In the genomic region with DNA sequence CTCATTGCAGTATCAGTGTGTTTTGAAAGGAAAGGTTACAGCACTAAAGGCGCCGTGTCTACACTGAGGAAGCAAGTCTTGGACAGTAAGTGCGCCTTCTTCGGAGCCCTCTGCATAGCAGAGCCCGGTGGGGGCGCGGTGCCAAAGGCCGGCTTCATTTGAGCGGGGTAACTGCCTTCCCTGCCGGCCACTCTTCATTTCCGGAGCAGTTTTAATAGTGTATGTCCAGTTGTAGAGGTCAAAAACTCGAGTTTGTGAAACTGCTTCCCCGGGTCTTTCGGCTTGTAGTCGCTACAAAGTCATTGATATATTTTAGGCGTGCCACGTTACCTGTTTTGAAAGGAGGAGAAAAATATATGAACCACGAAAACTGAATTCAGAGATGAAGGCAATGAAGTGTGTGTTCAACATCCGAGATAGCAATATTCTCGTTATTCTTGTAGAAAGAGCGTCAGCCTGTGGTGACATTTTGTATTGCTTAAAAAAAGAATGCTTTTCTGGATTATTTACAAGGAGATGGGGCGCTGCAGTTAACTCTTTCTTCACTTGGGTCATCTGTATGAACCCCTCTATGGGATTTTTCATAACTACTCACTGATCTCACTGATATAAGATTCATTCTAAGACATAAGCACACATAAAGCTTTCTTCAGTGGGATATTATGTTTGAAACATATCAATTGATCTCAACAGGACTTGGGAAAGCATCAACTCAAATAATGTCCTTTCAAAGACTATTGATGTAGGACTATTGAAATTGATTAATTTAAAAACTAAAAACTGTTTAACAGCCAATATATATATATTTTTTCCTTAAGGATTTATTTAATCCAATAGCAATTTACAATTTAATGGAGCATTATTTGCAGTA, we compare ENCODE assay signal across 8 cellular contexts. TPM values are rescaled to one million over a fixed set of nuclear protein-coding genes. Genes with fewer than 3 reads are reported as not detected.
DNase-seq lines count a peak whose midpoint lies in the region; ATAC-seq, FAIRE-seq and TF ChIP-seq lines count a peak whose summit lies in the region.

No MANE protein-coding gene starts in this region.

- peaks cover 7% of the 10 kb centered on the region for H3K36me3 Mint-ChIP-seq in activated CD4-positive, alpha-beta memory T cell treated with anti-CD3 and anti-CD28 coated beads, Interleukin-2, amount 10 ng/mL, durations not matched to agents 7 days and 5 days (ENCODE audit: low read depth)

- dilution Hi-C loops in endothelial cell of umbilical vein (cut with MboI; ENCODE audit: extremely low pct_ligation_motif_present, low sequenced_read_pairs), result no loop called here

- CTCF ChIA-PET in activated CD4-positive, alpha-beta memory T cell treated with anti-CD3 and anti-CD28 coated beads, Interleukin-2, amount 10 ng/mL, durations not matched to agents 7 days and 5 days (lab: Charles Lee), result interaction anchor here (0.6 to 2.6 kb wide), 3 partner anchors 327 to 773 kb away, joined by 3 to 6 read pairs (median 3); no protein-coding TSS in a partner anchor
- CTCF ChIA-PET in endothelial cell of umbilical vein (lab: Charles Lee), result interaction anchor here (0.9 to 5.2 kb wide), 18 partner anchors 10 to 1748 kb away, joined by 3 to 84 read pairs (median 6); no protein-coding TSS in a partner anchor

- peak overlapping the region; percentile 64 to 87 (median 74) for H3K4me3 ChIP-seq in BLaER1 treated with 17β-estradiol and CSF1 and Interleukin-3, amounts not matched to agents 10 nM and 100 nM
- H3K4me3 ChIP-seq in endothelial cell of umbilical vein (replicated peaks in 1 of 3; ENCODE audit: insufficient read depth in 1 of 3, low read depth in 1 of 3, low read length in 3 of 3), result peak overlapping the region; percentile 49 to 83 (median 80)
- H3K4me3 ChIP-seq in stomach smooth muscle (ENCODE audit: low read length in 2 of 2), result peak overlapping the region; percentile 87 to 94

- BruUV-seq in endothelial cell of umbilical vein (replicated peaks; lab: Mats Ljungman, UMichigan), result no TSS peak

- peak; percentile 53 to 63 for TF ChIP-seq CTCF in endothelial cell of umbilical vein (IDR thresholded peaks at IDR 0.05; ENCODE audit: extremely low read depth in 1 of 2, insufficient read depth in 1 of 2, low read depth in 1 of 2, low read length in 2 of 2)

- peaks cover 0 to 49% (median 0%) of the 10 kb centered on the region in 11 experiments; a peak in 6 of 22 replicates for H4K20me1 ChIP-seq in BLaER1 treated with 17β-estradiol and CSF1 and Interleukin-3, amounts not matched to agents 10 nM and 100 nM
- no peaks in the 10 kb centered on the region for H4K20me1 ChIP-seq in endothelial cell of umbilical vein (replicated peaks; ENCODE audit: control insufficient read depth, extremely low read depth, insufficient read depth, low read length)

- H3K27ac ChIP-seq in BLaER1 treated with 17β-estradiol and CSF1 and Interleukin-3, amounts not matched to agents 10 nM and 100 nM, result peak overlapping the region; percentile 73 to 92 (median 81)
- H3K27ac ChIP-seq in endothelial cell of umbilical vein (ENCODE audit: insufficient read depth, low read depth, low read length), result peak overlapping the region; percentile 80
- peak overlapping the region; percentile 65 for H3K27ac ChIP-seq in stomach smooth muscle (ENCODE audit: low read length)

- H3K9me3 ChIP-seq in BLaER1 treated with 17β-estradiol and CSF1 and Interleukin-3, amounts not matched to agents 10 nM and 100 nM (replicated peaks in 1 of 11), result no peaks in the 10 kb centered on the region
- H3K9me3 ChIP-seq in endothelial cell of umbilical vein (replicated peaks; ENCODE audit: control insufficient read depth, insufficient read depth, low read length) (no peaks in the 10 kb centered on the region), stomach smooth muscle (ENCODE audit: control insufficient read depth in 2 of 2, low read length in 2 of 2) (no peaks in the 10 kb centered on the region)

- H3K9me3 Mint-ChIP-seq in activated CD4-positive, alpha-beta memory T cell treated with anti-CD3 and anti-CD28 coated beads, Interleukin-2, amount 10 ng/mL, durations not matched to agents 7 days and 5 days, result no peaks in the 10 kb centered on the region

- peak overlapping the region; percentile 74 to 91 (median 84) for H3K9ac ChIP-seq in BLaER1 treated with 17β-estradiol and CSF1 and Interleukin-3, amounts not matched to agents 10 nM and 100 nM
- H3K9ac ChIP-seq in endothelial cell of umbilical vein (replicated peaks; ENCODE audit: extremely low read depth, insufficient read depth, low read length), result peak overlapping the region; percentile 83
- peak overlapping the region; percentile 61 to 87 for H3K9ac ChIP-seq in stomach smooth muscle (ENCODE audit: low read length in 2 of 2)

- H3K27me3 Mint-ChIP-seq in activated CD4-positive, alpha-beta memory T cell treated with anti-CD3 and anti-CD28 coated beads, Interleukin-2, amount 10 ng/mL, durations not matched to agents 7 days and 5 days, result peaks cover 17% of the 10 kb centered on the region

- peak overlapping the region; percentile 87 to 100 (median 99) for H3K4me2 ChIP-seq in BLaER1 treated with 17β-estradiol and CSF1 and Interleukin-3, amounts not matched to agents 10 nM and 100 nM
- H3K4me2 ChIP-seq in endothelial cell of umbilical vein (ENCODE audit: insufficient read depth, low read length), result peak overlapping the region; percentile 82

- FAIRE-seq in endothelial cell of umbilical vein (lab: Jason Lieb, UNC), result peak; percentile 35

- peaks cover 0 to 7% (median 0%) of the 10 kb centered on the region in 11 experiments; a peak in 4 of 22 replicates for H3K36me3 ChIP-seq in BLaER1 treated with 17β-estradiol and CSF1 and Interleukin-3, amounts not matched to agents 10 nM and 100 nM
- H3K36me3 ChIP-seq in endothelial cell of umbilical vein (ENCODE audit: control insufficient read depth in 2 of 2, extremely low read depth in 1 of 2, insufficient read depth in 2 of 2, low read length in 2 of 2), result no peaks in the 10 kb centered on the region
- no peaks in the 10 kb centered on the region for H3K36me3 ChIP-seq in stomach smooth muscle (ENCODE audit: control insufficient read depth in 2 of 2, insufficient read depth in 2 of 2, low read length in 2 of 2)

- no peak for TF ChIP-seq POLR2A in endothelial cell of umbilical vein (IDR thresholded peaks at IDR 0.05; ENCODE audit: low read depth, low read length)

- H3K4me1 Mint-ChIP-seq in activated CD4-positive, alpha-beta memory T cell treated with anti-CD3 and anti-CD28 coated beads, Interleukin-2, amount 10 ng/mL, durations not matched to agents 7 days and 5 days, result peaks cover 39% of the 10 kb centered on the region

- no peaks in the 10 kb centered on the region for H3K9me1 ChIP-seq in endothelial cell of umbilical vein (replicated peaks; ENCODE audit: control insufficient read depth, extremely low read depth, insufficient read depth, low read length)

- intact Hi-C loops in endothelial cell of umbilical vein (cut with micrococcal nuclease), result loop anchor here (1.0 to 10.0 kb wide), 10 partner anchors 149 to 1749 kb away; a partner anchor contains a TSS

- peaks cover 10 to 39% (median 27%) of the 10 kb centered on the region in 10 experiments; a peak in 19 of 20 replicates for H3K4me1 ChIP-seq in BLaER1 treated with 17β-estradiol and CSF1 and Interleukin-3, amounts not matched to agents 10 nM and 100 nM
- H3K4me1 ChIP-seq in endothelial cell of umbilical vein (ENCODE audit: control insufficient read depth, extremely low read depth, insufficient read depth, low read length) (peaks cover 14% of the 10 kb centered on the region), stomach smooth muscle (ENCODE audit: control insufficient read depth, insufficient read depth, low read length) (peaks cover 11% of the 10 kb centered on the region)

- peak overlapping the region; percentile 91 for H3K4me3 Mint-ChIP-seq in activated CD4-positive, alpha-beta memory T cell treated with anti-CD3 and anti-CD28 coated beads, Interleukin-2, amount 10 ng/mL, durations not matched to agents 7 days and 5 days

- H3K79me2 ChIP-seq in endothelial cell of umbilical vein (ENCODE audit: control insufficient read depth, insufficient read depth, low read length), result peaks cover 75% of the 10 kb centered on the region

- peaks cover 0 to 22% (median 15%) of the 10 kb centered on the region in 11 experiments; a peak in 18 of 22 replicates for H3K27me3 ChIP-seq in BLaER1 treated with 17β-estradiol and CSF1 and Interleukin-3, amounts not matched to agents 10 nM and 100 nM
- no peaks in the 10 kb centered on the region for H3K27me3 ChIP-seq in endothelial cell of umbilical vein (ENCODE audit: control insufficient read depth in 2 of 2, insufficient read depth in 2 of 2, low read length in 2 of 2)
- peaks cover 0 to 4% of the 10 kb centered on the region in 2 donors for H3K27me3 ChIP-seq in stomach smooth muscle (ENCODE audit: control insufficient read depth in 1 of 2, insufficient read depth in 2 of 2, low read length in 2 of 2)

- H3K27ac Mint-ChIP-seq in activated CD4-positive, alpha-beta memory T cell treated with anti-CD3 and anti-CD28 coated beads, Interleukin-2, amount 10 ng/mL, durations not matched to agents 7 days and 5 days, result peak overlapping the region; percentile 91

- POLR2A ChIA-PET in activated CD4-positive, alpha-beta memory T cell treated with anti-CD3 and anti-CD28 coated beads, Interleukin-2, amount 10 ng/mL, durations not matched to agents 7 days and 5 days (lab: Charles Lee), result interaction anchor here (1.0 to 2.5 kb wide), 3 partner anchors 10 to 1078 kb away, joined by 3 to 7 read pairs (median 3); no protein-coding TSS in a partner anchor
- POLR2A ChIA-PET in endothelial cell of umbilical vein (lab: Charles Lee), result no interaction called here

- DNase-seq in NCI-H524 treated with DMSO at 0.1 percent for 48 hours (lab: John Stamatoyannopoulos, UW) (peak; percentile 50), endothelial cell of umbilical vein (ENCODE audit: low read depth, low spot score) (peak; percentile 87), midbrain (lab: John Stamatoyannopoulos, UW) (peak; percentile 81)
- DNase-seq in activated CD4-positive, alpha-beta memory T cell treated with anti-CD3 and anti-CD28 coated beads, Interleukin-2, amount 10 ng/mL, durations not matched to agents 7 days and 5 days, result peak; percentile 39

- ATAC-seq in GM19035 (IDR thresholded peaks at IDR 0.05; ENCODE audit: unreplicated experiment) (peak; percentile 20), HG03378 (IDR thresholded peaks at IDR 0.05; ENCODE audit: unreplicated experiment) (peak; percentile 19)

- peak overlapping the region; percentile 64 for H2AFZ ChIP-seq in endothelial cell of umbilical vein (ENCODE audit: low read depth, low read length)

RNA-seq across cellular contexts. Expression of a gene that starts 3.0 kb away (rescaled TPM):
- total RNA-seq in activated CD4-positive, alpha-beta memory T cell treated with anti-CD3 and anti-CD28 coated beads, Interleukin-2, amount 10 ng/mL, durations not matched to agents 7 days and 5 days, result 10 to 100 TPM; 12.4 to 12.9 TPM
- total RNA-seq in endothelial cell of umbilical vein, result 118 and 138 TPM in 2 replicates
- 37.8 and 46.3 TPM in 2 replicates for polyA plus RNA-seq in endothelial cell of umbilical vein
- 70.8 and 74.0 TPM in 2 replicates for polyA plus RNA-seq in endothelial cell of umbilical vein (2011; cell fraction: cytosol; rRNA removed)
- polyA plus RNA-seq in endothelial cell of umbilical vein (2011; cell fraction: nucleus; rRNA removed), result 98.9 and 116 TPM in 2 replicates
- 90.5 and 105 TPM in 2 replicates for polyA plus RNA-seq in endothelial cell of umbilical vein (2012)
- polyA minus RNA-seq in endothelial cell of umbilical vein, result 125 and 146 TPM in 2 replicates
- 12.1 TPM for polyA minus RNA-seq in endothelial cell of umbilical vein (2011; cell fraction: cytosol; rRNA and poly(A)+ RNA removed)
- polyA minus RNA-seq in endothelial cell of umbilical vein (2011; cell fraction: nucleus; rRNA and poly(A)+ RNA removed), result 192 and 259 TPM in 2 replicates

Comparison
In these comparisons a context has a peak if more than half of its experiments do, and no peak if none do; other contexts are left out.
1. Peak in every context shown above with its lines: DNase-seq, ATAC-seq, H3K4me3 ChIP-seq and H3K27ac ChIP-seq.